ENCODE assay signal across 34 cellular contexts in genomic region chr7:112895996-112896395, GRCh38.
"Had no signal": no experiment of that assay in that cellular context is flagged by ENCODE, and none has a peak within 500 bp of the region (broad histone marks: within the 10 kb centered on the region; RNA-seq: fewer than 3 reads in every experiment).

No MANE protein-coding gene starts in this region.

- H3K9me3 ChIP-seq: adrenal gland, ascending aorta, body of pancreas had no signal

- FAIRE-seq: astrocyte, bronchial epithelial cell had no signal

- H3K4me3 ChIP-seq: adrenal gland, ascending aorta, body of pancreas, breast epithelium, cardiac muscle cell had no signal

- H3K4me1 ChIP-seq: adrenal gland, ascending aorta, breast epithelium had no signal

- H3K36me3 ChIP-seq: adrenal gland, brain microvascular endothelial cell had no signal

- H3K27me3 ChIP-seq: adrenal gland, ascending aorta, body of pancreas, brain microvascular endothelial cell, breast epithelium, cardiac muscle cell had no signal

- DNase-seq: activated effector memory CD4-positive, alpha-beta T cell treated with anti-CD3 and anti-CD28 coated beads, Interleukin-2, amount 50 U/mL, for 16 hours; activated effector memory CD4-positive, alpha-beta T cell treated with Interleukin-2 at 50 U/mL for 16 hours; activated gamma-delta T cell; activated gamma-delta T cell treated with Interleukin-2 at 50 U/mL for 16 hours; activated naive CD4-positive, alpha-beta T cell; activated naive CD4-positive, alpha-beta T cell treated with anti-CD3 and anti-CD28 coated beads for 36 hours; activated naive CD4-positive, alpha-beta T cell treated with anti-CD3 and anti-CD28 coated beads, Interleukin-2, amount 10 ng/mL, durations not matched to agents 7 days and 5 days; activated naive CD4-positive, alpha-beta T cell treated with anti-CD3 and anti-CD28 coated beads, Interleukin-2, amount 50 U/mL, for 16 hours; activated naive CD4-positive, alpha-beta T cell treated with Interleukin-2 at 50 U/mL for 16 hours; activated naive CD8-positive, alpha-beta T cell treated with anti-CD3 and anti-CD28 coated beads for 36 hours; activated naive CD8-positive, alpha-beta T cell treated with anti-CD3 and anti-CD28 coated beads, Interleukin-2, amount 10 ng/mL, durations not matched to agents 7 days and 5 days; activated naive CD8-positive, alpha-beta T cell treated with anti-CD3 and anti-CD28 coated beads, Interleukin-2, amount 50 U/mL, for 24 hours; activated T-cell treated with anti-CD3 and anti-CD28 coated beads, Interleukin-2, amount 50 U/mL, for 1 hour; activated T-cell treated with anti-CD3 and anti-CD28 coated beads, Interleukin-2, amount 50 U/mL, for 24 hours; activated T-cell treated with anti-CD3 and anti-CD28 coated beads, Interleukin-2, amount 50 U/mL, for 4 hours; activated T-cell treated with anti-CD3 and anti-CD28 coated beads, Interleukin-2, amount 50 U/mL, for 48 hours; activated T-cell treated with anti-CD3 and anti-CD28 coated beads, Interleukin-2, amount 50 U/mL, for 72 hours; adrenal gland; amniotic stem cell; amygdala; anterior cingulate cortex; aorta; body of pancreas; brain microvascular endothelial cell; caudate nucleus; central memory CD4-positive, alpha-beta T cell; cerebellar nuclear complex had no signal

- ATAC-seq: activated naive CD4-positive, alpha-beta T cell treated with anti-CD3 and anti-CD28 coated beads, Interleukin-2, amount 50 U/mL, for 72 hours; activated naive CD8-positive, alpha-beta T cell treated with anti-CD3 and anti-CD28 coated beads, Interleukin-2, amount 50 U/mL, for 24 hours; activated T-cell treated with anti-CD3 and anti-CD28 coated beads, Interleukin-2, amount 50 U/mL, for 4 hours; activated T-cell treated with anti-CD3 and anti-CD28 coated beads, Interleukin-2, amount 50 U/mL, for 72 hours; activated T-helper 17 cell treated with anti-CD3 and anti-CD28 coated beads, Interleukin-2, amount 50 U/mL, for 72 hours; body of pancreas had no signal

- H3K27ac ChIP-seq: adrenal gland, ascending aorta, body of pancreas, brain microvascular endothelial cell, breast epithelium, cardiac muscle cell had no signal
